Comparison of ENCODE assay signal across 1 cellular context in the genomic region with DNA sequence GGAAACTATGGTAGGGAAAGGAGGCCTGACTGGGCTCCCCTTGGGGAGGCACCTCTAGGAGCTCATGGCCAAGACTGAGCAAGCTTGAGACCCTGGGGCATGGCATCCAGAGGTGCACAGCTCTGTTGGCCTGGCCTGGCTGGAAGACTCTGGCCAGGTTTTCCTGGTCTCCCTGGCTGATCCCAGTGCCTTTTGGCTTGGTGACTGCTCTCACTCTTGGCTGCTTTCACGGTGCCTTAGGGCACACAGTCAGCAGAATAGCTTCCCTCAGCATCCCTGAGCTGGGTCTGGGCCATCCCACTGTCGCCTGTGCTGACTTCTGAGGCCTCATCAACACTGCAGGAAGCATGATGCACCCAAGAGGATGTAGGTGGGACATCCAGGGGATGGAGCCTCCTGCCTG.
TF ChIP-seq lines count a peak whose summit lies in the region.

No MANE protein-coding gene starts in this region.

TF ChIP-seq in HepG2, 621 proteins besides CTCF, POLR2A, EP300 and RAD21:
- TF ChIP-seq KDM2A (CRISPR knock-in tag; IDR thresholded peaks at IDR 0.05; ENCODE audit: borderline replicate concordance, low read depth): no peak
- no peak for TF ChIP-seq ZFAT (CRISPR knock-in tag; conservative IDR thresholded peaks at IDR 0.05)
- no peak for TF ChIP-seq ATF6 (CRISPR knock-in tag; conservative IDR thresholded peaks at IDR 0.05)
- TF ChIP-seq ZNF225 (CRISPR knock-in tag; IDR thresholded peaks at IDR 0.05): no peak
- TF ChIP-seq SYNCRIP (IDR thresholded peaks at IDR 0.05; ENCODE audit: insufficient read depth, low read depth, low read length): no peak
- TF ChIP-seq TEAD3 (CRISPR knock-in tag; optimal IDR thresholded peaks at IDR 0.05; ENCODE audit: borderline replicate concordance): no peak
- TF ChIP-seq HOXA7 (CRISPR knock-in tag; IDR thresholded peaks at IDR 0.05): no peak
- TF ChIP-seq ASH2L (IDR thresholded peaks at IDR 0.05; ENCODE audit: insufficient read length, low read depth, low read length): no peak
- TF ChIP-seq, protein P1, sequence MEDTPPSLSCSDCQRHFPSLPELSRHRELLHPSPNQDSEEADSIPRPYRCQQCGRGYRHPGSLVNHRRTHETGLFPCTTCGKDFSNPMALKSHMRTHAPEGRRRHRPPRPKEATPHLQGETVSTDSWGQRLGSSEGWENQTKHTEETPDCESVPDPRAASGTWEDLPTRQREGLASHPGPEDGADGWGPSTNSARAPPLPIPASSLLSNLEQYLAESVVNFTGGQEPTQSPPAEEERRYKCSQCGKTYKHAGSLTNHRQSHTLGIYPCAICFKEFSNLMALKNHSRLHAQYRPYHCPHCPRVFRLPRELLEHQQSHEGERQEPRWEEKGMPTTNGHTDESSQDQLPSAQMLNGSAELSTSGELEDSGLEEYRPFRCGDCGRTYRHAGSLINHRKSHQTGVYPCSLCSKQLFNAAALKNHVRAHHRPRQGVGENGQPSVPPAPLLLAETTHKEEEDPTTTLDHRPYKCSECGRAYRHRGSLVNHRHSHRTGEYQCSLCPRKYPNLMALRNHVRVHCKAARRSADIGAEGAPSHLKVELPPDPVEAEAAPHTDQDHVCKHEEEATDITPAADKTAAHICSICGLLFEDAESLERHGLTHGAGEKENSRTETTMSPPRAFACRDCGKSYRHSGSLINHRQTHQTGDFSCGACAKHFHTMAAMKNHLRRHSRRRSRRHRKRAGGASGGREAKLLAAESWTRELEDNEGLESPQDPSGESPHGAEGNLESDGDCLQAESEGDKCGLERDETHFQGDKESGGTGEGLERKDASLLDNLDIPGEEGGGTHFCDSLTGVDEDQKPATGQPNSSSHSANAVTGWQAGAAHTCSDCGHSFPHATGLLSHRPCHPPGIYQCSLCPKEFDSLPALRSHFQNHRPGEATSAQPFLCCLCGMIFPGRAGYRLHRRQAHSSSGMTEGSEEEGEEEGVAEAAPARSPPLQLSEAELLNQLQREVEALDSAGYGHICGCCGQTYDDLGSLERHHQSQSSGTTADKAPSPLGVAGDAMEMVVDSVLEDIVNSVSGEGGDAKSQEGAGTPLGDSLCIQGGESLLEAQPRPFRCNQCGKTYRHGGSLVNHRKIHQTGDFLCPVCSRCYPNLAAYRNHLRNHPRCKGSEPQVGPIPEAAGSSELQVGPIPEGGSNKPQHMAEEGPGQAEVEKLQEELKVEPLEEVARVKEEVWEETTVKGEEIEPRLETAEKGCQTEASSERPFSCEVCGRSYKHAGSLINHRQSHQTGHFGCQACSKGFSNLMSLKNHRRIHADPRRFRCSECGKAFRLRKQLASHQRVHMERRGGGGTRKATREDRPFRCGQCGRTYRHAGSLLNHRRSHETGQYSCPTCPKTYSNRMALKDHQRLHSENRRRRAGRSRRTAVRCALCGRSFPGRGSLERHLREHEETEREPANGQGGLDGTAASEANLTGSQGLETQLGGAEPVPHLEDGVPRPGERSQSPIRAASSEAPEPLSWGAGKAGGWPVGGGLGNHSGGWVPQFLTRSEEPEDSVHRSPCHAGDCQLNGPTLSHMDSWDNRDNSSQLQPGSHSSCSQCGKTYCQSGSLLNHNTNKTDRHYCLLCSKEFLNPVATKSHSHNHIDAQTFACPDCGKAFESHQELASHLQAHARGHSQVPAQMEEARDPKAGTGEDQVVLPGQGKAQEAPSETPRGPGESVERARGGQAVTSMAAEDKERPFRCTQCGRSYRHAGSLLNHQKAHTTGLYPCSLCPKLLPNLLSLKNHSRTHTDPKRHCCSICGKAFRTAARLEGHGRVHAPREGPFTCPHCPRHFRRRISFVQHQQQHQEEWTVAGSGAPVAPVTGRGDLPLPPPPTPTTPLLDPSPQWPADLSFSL (CRISPR knock-in tag; IDR thresholded peaks at IDR 0.05): no peak
- no peak for TF ChIP-seq ZNF350 (CRISPR knock-in tag; IDR thresholded peaks at IDR 0.05; ENCODE audit: borderline replicate concordance, low read depth)
- TF ChIP-seq, protein P2, sequence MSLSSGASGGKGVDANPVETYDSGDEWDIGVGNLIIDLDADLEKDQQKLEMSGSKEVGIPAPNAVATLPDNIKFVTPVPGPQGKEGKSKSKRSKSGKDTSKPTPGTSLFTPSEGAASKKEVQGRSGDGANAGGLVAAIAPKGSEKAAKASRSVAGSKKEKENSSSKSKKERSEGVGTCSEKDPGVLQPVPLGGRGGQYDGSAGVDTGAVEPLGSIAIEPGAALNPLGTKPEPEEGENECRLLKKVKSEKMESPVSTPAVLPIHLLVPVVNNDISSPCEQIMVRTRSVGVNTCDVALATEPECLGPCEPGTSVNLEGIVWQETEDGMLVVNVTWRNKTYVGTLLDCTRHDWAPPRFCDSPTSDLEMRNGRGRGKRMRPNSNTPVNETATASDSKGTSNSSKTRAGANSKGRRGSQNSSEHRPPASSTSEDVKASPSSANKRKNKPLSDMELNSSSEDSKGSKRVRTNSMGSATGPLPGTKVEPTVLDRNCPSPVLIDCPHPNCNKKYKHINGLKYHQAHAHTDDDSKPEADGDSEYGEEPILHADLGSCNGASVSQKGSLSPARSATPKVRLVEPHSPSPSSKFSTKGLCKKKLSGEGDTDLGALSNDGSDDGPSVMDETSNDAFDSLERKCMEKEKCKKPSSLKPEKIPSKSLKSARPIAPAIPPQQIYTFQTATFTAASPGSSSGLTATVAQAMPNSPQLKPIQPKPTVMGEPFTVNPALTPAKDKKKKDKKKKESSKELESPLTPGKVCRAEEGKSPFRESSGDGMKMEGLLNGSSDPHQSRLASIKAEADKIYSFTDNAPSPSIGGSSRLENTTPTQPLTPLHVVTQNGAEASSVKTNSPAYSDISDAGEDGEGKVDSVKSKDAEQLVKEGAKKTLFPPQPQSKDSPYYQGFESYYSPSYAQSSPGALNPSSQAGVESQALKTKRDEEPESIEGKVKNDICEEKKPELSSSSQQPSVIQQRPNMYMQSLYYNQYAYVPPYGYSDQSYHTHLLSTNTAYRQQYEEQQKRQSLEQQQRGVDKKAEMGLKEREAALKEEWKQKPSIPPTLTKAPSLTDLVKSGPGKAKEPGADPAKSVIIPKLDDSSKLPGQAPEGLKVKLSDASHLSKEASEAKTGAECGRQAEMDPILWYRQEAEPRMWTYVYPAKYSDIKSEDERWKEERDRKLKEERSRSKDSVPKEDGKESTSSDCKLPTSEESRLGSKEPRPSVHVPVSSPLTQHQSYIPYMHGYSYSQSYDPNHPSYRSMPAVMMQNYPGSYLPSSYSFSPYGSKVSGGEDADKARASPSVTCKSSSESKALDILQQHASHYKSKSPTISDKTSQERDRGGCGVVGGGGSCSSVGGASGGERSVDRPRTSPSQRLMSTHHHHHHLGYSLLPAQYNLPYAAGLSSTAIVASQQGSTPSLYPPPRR (CRISPR knock-in tag; IDR thresholded peaks at IDR 0.05; ENCODE audit: borderline replicate concordance): no peak
- TF ChIP-seq TBP (CRISPR knock-in tag; IDR thresholded peaks at IDR 0.05): no peak
- TF ChIP-seq, protein P3, sequence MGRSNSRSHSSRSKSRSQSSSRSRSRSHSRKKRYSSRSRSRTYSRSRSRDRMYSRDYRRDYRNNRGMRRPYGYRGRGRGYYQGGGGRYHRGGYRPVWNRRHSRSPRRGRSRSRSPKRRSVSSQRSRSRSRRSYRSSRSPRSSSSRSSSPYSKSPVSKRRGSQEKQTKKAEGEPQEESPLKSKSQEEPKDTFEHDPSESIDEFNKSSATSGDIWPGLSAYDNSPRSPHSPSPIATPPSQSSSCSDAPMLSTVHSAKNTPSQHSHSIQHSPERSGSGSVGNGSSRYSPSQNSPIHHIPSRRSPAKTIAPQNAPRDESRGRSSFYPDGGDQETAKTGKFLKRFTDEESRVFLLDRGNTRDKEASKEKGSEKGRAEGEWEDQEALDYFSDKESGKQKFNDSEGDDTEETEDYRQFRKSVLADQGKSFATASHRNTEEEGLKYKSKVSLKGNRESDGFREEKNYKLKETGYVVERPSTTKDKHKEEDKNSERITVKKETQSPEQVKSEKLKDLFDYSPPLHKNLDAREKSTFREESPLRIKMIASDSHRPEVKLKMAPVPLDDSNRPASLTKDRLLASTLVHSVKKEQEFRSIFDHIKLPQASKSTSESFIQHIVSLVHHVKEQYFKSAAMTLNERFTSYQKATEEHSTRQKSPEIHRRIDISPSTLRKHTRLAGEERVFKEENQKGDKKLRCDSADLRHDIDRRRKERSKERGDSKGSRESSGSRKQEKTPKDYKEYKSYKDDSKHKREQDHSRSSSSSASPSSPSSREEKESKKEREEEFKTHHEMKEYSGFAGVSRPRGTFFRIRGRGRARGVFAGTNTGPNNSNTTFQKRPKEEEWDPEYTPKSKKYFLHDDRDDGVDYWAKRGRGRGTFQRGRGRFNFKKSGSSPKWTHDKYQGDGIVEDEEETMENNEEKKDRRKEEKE (IDR thresholded peaks at IDR 0.05): no peak
- TF ChIP-seq DPF2 (CRISPR knock-in tag; IDR thresholded peaks at IDR 0.05; ENCODE audit: borderline replicate concordance, low read depth): no peak
- TF ChIP-seq, protein P4, sequence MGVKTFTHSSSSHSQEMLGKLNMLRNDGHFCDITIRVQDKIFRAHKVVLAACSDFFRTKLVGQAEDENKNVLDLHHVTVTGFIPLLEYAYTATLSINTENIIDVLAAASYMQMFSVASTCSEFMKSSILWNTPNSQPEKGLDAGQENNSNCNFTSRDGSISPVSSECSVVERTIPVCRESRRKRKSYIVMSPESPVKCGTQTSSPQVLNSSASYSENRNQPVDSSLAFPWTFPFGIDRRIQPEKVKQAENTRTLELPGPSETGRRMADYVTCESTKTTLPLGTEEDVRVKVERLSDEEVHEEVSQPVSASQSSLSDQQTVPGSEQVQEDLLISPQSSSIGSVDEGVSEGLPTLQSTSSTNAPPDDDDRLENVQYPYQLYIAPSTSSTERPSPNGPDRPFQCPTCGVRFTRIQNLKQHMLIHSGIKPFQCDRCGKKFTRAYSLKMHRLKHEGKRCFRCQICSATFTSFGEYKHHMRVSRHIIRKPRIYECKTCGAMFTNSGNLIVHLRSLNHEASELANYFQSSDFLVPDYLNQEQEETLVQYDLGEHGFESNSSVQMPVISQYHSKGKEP (CRISPR knock-in tag; IDR thresholded peaks at IDR 0.05): no peak
- TF ChIP-seq, protein P5, sequence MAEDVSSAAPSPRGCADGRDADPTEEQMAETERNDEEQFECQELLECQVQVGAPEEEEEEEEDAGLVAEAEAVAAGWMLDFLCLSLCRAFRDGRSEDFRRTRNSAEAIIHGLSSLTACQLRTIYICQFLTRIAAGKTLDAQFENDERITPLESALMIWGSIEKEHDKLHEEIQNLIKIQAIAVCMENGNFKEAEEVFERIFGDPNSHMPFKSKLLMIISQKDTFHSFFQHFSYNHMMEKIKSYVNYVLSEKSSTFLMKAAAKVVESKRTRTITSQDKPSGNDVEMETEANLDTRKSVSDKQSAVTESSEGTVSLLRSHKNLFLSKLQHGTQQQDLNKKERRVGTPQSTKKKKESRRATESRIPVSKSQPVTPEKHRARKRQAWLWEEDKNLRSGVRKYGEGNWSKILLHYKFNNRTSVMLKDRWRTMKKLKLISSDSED (CRISPR knock-in tag; IDR thresholded peaks at IDR 0.05): no peak
- no peak for TF ChIP-seq PHF20 (CRISPR knock-in tag; IDR thresholded peaks at IDR 0.05)
- TF ChIP-seq ETV5 (CRISPR knock-in tag; IDR thresholded peaks at IDR 0.05; ENCODE audit: borderline replicate concordance): no peak
